ENCODE assay signal across 22 cellular contexts in the genomic region with DNA sequence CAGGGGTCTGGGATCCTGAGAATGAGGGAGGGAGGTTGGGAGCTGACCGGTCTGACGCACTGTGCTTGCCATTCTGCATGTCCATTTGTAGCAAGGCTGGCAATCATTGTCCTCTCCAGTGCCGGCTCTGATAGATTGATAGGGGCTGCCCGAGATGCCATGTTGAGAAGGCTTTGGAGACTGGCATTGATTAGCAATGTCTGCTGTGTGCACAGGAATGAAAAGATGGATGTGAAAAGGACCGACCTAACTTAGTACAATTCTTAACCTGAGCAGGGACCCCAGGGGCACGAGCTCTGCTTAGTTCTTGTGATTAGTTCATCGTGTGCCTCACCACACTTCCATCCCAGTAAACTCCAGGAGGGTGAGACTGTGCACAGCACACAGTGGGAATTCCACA. TPM values are rescaled to one million over a fixed set of nuclear protein-coding genes. Genes with fewer than 3 reads are reported as not detected.
A peak's percentile ranks its signal among the peaks of the same experiment; 100 is the strongest.
DNase-seq lines count a peak whose midpoint lies in the region; ATAC-seq, FAIRE-seq and TF ChIP-seq lines count a peak whose summit lies in the region.
"Had no signal": no experiment of that assay in that cellular context is flagged by ENCODE, and none has a peak within 500 bp of the region (broad histone marks: within the 10 kb centered on the region; RNA-seq: fewer than 3 reads in every experiment).

No MANE protein-coding gene starts in this region.

- no peaks in the 10 kb centered on the region for H3K27me3 ChIP-seq in endothelial cell of umbilical vein (ENCODE audit: control insufficient read depth in 2 of 2, insufficient read depth in 2 of 2, low read length in 2 of 2)
- H3K27me3 ChIP-seq in neutrophil = no peaks in the 10 kb centered on the region

- dilution Hi-C loops in endothelial cell of umbilical vein (cut with MboI; ENCODE audit: extremely low pct_ligation_motif_present, low sequenced_read_pairs) = no loop called here

- DNase-seq in RWPE1 (ENCODE audit: low spot score) (no peak), endothelial cell of umbilical vein (ENCODE audit: low read depth, low spot score) (no peak), NCI-H2081 (lab: John Stamatoyannopoulos, UW) (no peak)
- DNase-seq in activated CD4-positive, alpha-beta T cell treated with anti-CD3 and anti-CD28 coated beads, Interleukin-2, amount 10 ng/mL, durations not matched to agents 7 days and 5 days = no peak
- no peak for DNase-seq in activated effector memory CD4-positive, alpha-beta T cell treated with anti-CD3 and anti-CD28 coated beads, Interleukin-2, amount 50 U/mL, for 16 hours
- DNase-seq: ACHN; DMS79 treated with DMSO at 0.1 percent for 48 hours; GM23248; MM.1S; NCI-H1092; NCI-H1436 treated with DMSO at 0.1 percent for 48 hours; NCI-H2029; NCI-H2171 treated with DMSO at 0.1 percent for 48 hours; NCI-H446; NK-92 treated with Interleukin-12 subunit alpha and Interleukin-12 subunit beta, amount 100 ng/mL, for 24 hours; SHP77 had no signal

- peaks cover 0 to 3% of the 10 kb centered on the region in 2 experiments for H3K36me3 ChIP-seq in endothelial cell of umbilical vein (ENCODE audit: control insufficient read depth in 2 of 2, extremely low read depth in 1 of 2, insufficient read depth in 2 of 2, low read length in 2 of 2)
- H3K36me3 ChIP-seq in neutrophil = peaks cover 28% of the 10 kb centered on the region

- H3K9me3 ChIP-seq in endothelial cell of umbilical vein (replicated peaks; ENCODE audit: control insufficient read depth, insufficient read depth, low read length) (no peaks in the 10 kb centered on the region), neutrophil (no peaks in the 10 kb centered on the region)
- H3K9me3 ChIP-seq: HAP-1 had no signal

- no peak overlapping the region for H3K4me2 ChIP-seq in endothelial cell of umbilical vein (ENCODE audit: insufficient read depth, low read length)

- TF ChIP-seq CTCF in RWPE1 (conservative IDR thresholded peaks at IDR 0.05; ENCODE audit: low read depth) = no peak
- TF ChIP-seq CTCF in endothelial cell of umbilical vein (IDR thresholded peaks at IDR 0.05; ENCODE audit: extremely low read depth in 1 of 2, insufficient read depth in 1 of 2, low read depth in 1 of 2, low read length in 2 of 2) = no peak
- no peak for TF ChIP-seq CTCF in neutrophil (IDR thresholded peaks at IDR 0.05)

- H3K4me1 ChIP-seq in endothelial cell of umbilical vein (ENCODE audit: control insufficient read depth, extremely low read depth, insufficient read depth, low read length) = peaks cover 36% of the 10 kb centered on the region
- peaks cover 46 to 65% of the 10 kb centered on the region in 2 experiments for H3K4me1 ChIP-seq in neutrophil (ENCODE audit: control insufficient read depth in 1 of 2, insufficient read depth in 1 of 2, low read depth in 1 of 2, low read length in 1 of 2)
- H3K4me1 ChIP-seq: HAP-1 had no signal

- H3K4me3 ChIP-seq in endothelial cell of umbilical vein (replicated peaks in 1 of 3; ENCODE audit: insufficient read depth in 1 of 3, low read depth in 1 of 3, low read length in 3 of 3) = no peak overlapping the region
- H3K4me3 ChIP-seq in neutrophil (ENCODE audit: low read depth in 1 of 2, low read length in 1 of 2) = no peak overlapping the region
- H3K4me3 ChIP-seq: GM23248, HAP-1, SK-N-MC had no signal

- no peaks in the 10 kb centered on the region for H3K9me1 ChIP-seq in endothelial cell of umbilical vein (replicated peaks; ENCODE audit: control insufficient read depth, extremely low read depth, insufficient read depth, low read length)

- no peak overlapping the region for H2AFZ ChIP-seq in endothelial cell of umbilical vein (ENCODE audit: low read depth, low read length)
- H2AFZ ChIP-seq: GM23248 had no signal

- H3K9ac ChIP-seq in endothelial cell of umbilical vein (replicated peaks; ENCODE audit: extremely low read depth, insufficient read depth, low read length) = no peak overlapping the region
- H3K9ac ChIP-seq: GM23248 had no signal

- FAIRE-seq in endothelial cell of umbilical vein (lab: Jason Lieb, UNC) = peak; percentile 31
- FAIRE-seq: RCC 7860 had no signal

- TF ChIP-seq POLR2A in endothelial cell of umbilical vein (IDR thresholded peaks at IDR 0.05; ENCODE audit: low read depth, low read length) = no peak

- H3K27ac ChIP-seq in RWPE1 = peak overlapping the region; percentile 99
- no peak overlapping the region for H3K27ac ChIP-seq in endothelial cell of umbilical vein (ENCODE audit: insufficient read depth, low read depth, low read length)
- peak overlapping the region; percentile 88 for H3K27ac ChIP-seq in neutrophil
- H3K27ac ChIP-seq: C4-2B, GM23248, SK-N-MC had no signal

- H3K79me2 ChIP-seq in endothelial cell of umbilical vein (ENCODE audit: control insufficient read depth, insufficient read depth, low read length) = peaks cover 95% of the 10 kb centered on the region

- CTCF ChIA-PET in RWPE1 (lab: Yijun Ruan, JAX) (no interaction called here), endothelial cell of umbilical vein (lab: Charles Lee) (interaction anchor here (0.7 kb wide), 1 partner anchor 8 kb away, joined by 4 read pairs; no protein-coding TSS in a partner anchor)
- CTCF ChIA-PET in activated CD4-positive, alpha-beta T cell treated with anti-CD3 and anti-CD28 coated beads, Interleukin-2, amount 10 ng/mL, durations not matched to agents 7 days and 5 days (lab: Charles Lee) = no interaction called here

- POLR2A ChIA-PET in RWPE1 (lab: Yijun Ruan, JAX; ENCODE audit: low non-redundant PET) = no interaction called here
- POLR2A ChIA-PET in endothelial cell of umbilical vein (lab: Charles Lee) = no interaction called here
- POLR2A ChIA-PET in activated CD4-positive, alpha-beta T cell treated with anti-CD3 and anti-CD28 coated beads, Interleukin-2, amount 10 ng/mL, durations not matched to agents 7 days and 5 days (lab: Charles Lee) = no interaction called here

- H3K27ac Mint-ChIP-seq in activated CD4-positive, alpha-beta T cell treated with anti-CD3 and anti-CD28 coated beads, Interleukin-2, amount 10 ng/mL, durations not matched to agents 7 days and 5 days = no peak overlapping the region

- no peaks in the 10 kb centered on the region for H3K36me3 Mint-ChIP-seq in activated CD4-positive, alpha-beta T cell treated with anti-CD3 and anti-CD28 coated beads, Interleukin-2, amount 10 ng/mL, durations not matched to agents 7 days and 5 days (ENCODE audit: low read depth)

- H3K4me1 Mint-ChIP-seq in activated CD4-positive, alpha-beta T cell treated with anti-CD3 and anti-CD28 coated beads, Interleukin-2, amount 10 ng/mL, durations not matched to agents 7 days and 5 days = no peaks in the 10 kb centered on the region

- H3K27me3 Mint-ChIP-seq in activated CD4-positive, alpha-beta T cell treated with anti-CD3 and anti-CD28 coated beads, Interleukin-2, amount 10 ng/mL, durations not matched to agents 7 days and 5 days = no peaks in the 10 kb centered on the region

- no peaks in the 10 kb centered on the region for H3K9me3 Mint-ChIP-seq in activated CD4-positive, alpha-beta T cell treated with anti-CD3 and anti-CD28 coated beads, Interleukin-2, amount 10 ng/mL, durations not matched to agents 7 days and 5 days

- BruUV-seq in endothelial cell of umbilical vein (replicated peaks; lab: Mats Ljungman, UMichigan) = no TSS peak

- H4K20me1 ChIP-seq in endothelial cell of umbilical vein (replicated peaks; ENCODE audit: control insufficient read depth, extremely low read depth, insufficient read depth, low read length) = no peaks in the 10 kb centered on the region

- intact Hi-C loops in endothelial cell of umbilical vein (cut with micrococcal nuclease) = no loop called here

- no peak overlapping the region for H3K4me3 Mint-ChIP-seq in activated CD4-positive, alpha-beta T cell treated with anti-CD3 and anti-CD28 coated beads, Interleukin-2, amount 10 ng/mL, durations not matched to agents 7 days and 5 days

- ATAC-seq in GM18517 (IDR thresholded peaks at IDR 0.05; ENCODE audit: unreplicated experiment) = no peak

TF ChIP-seq in endothelial cell of umbilical vein, 7 proteins besides CTCF, POLR2A, EP300 and RAD21:
- TF ChIP-seq, protein P1, sequence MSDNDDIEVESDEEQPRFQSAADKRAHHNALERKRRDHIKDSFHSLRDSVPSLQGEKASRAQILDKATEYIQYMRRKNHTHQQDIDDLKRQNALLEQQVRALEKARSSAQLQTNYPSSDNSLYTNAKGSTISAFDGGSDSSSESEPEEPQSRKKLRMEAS (IDR thresholded peaks at IDR 0.05; ENCODE audit: insufficient read depth, insufficient read length) = no peak
TF ChIP-seq in endothelial cell of umbilical vein: peak in this region for 0.

RNA-seq across cellular contexts. Expression of a gene that starts 17.0 kb away (rescaled TPM):
- 65.9 and 67.1 TPM in 2 replicates for total RNA-seq in endothelial cell of umbilical vein
- polyA plus RNA-seq in endothelial cell of umbilical vein = 64.3 and 96.1 TPM in 2 replicates
- polyA plus RNA-seq in endothelial cell of umbilical vein (2011; cell fraction: cytosol; rRNA removed) = 77.1 and 88.2 TPM in 2 replicates
- 79.5 and 84.6 TPM in 2 replicates for polyA plus RNA-seq in endothelial cell of umbilical vein (2011; cell fraction: nucleus; rRNA removed)
- polyA plus RNA-seq in endothelial cell of umbilical vein (2012) = 62.6 and 78.9 TPM in 2 replicates
- 111 and 153 TPM in 2 replicates for polyA minus RNA-seq in endothelial cell of umbilical vein
- 5.1 TPM for polyA minus RNA-seq in endothelial cell of umbilical vein (2011; cell fraction: cytosol; rRNA and poly(A)+ RNA removed)
- polyA minus RNA-seq in endothelial cell of umbilical vein (2011; cell fraction: nucleus; rRNA and poly(A)+ RNA removed) = 48.7 and 63.7 TPM in 2 replicates
- total RNA-seq in activated CD4-positive, alpha-beta T cell treated with anti-CD3 and anti-CD28 coated beads, Interleukin-2, amount 10 ng/mL, durations not matched to agents 7 days and 5 days = 1 to 10 TPM; 7.0 to 8.0 TPM
